In genomic region chr2:133844214-133844892, GRCh38 we compare ENCODE assay signal across 8 cellular contexts.
DNase-seq lines count a peak whose midpoint lies in the region; ATAC-seq, FAIRE-seq and TF ChIP-seq lines count a peak whose summit lies in the region.

No MANE protein-coding gene starts in this region.

- TF ChIP-seq CTCF in A673 (conservative IDR thresholded peaks at IDR 0.05; ENCODE audit: low read depth, low read length) (peak; percentile 94), GM13977 (IDR thresholded peaks at IDR 0.05; ENCODE audit: extremely low read depth, insufficient read depth, missing control alignments) (peak; percentile 93), H1 (IDR thresholded peaks at IDR 0.05; ENCODE audit: control extremely low read depth in 1 of 3, insufficient read depth in 1 of 3, low read depth in 1 of 3, low read length in 3 of 3) (peak; percentile 77 to 84 (median 82))

- H3K4me1 ChIP-seq in A673 (ENCODE audit: insufficient read depth, low read length, poor library complexity, severe bottlenecking) (peaks cover 41% of the 10 kb centered on the region), H1 (replicated peaks in 1 of 4; ENCODE audit: control insufficient read depth in 3 of 4, insufficient read depth in 4 of 4, low read length in 3 of 4) (no peaks in the 10 kb centered on the region)

- no peak overlapping the region for H3K4ac ChIP-seq in H1 (replicated peaks; ENCODE audit: insufficient read length, low read depth, low read length)

- H4K5ac ChIP-seq in H1 (ENCODE audit: insufficient read length, low read depth, low read length): no peak overlapping the region

- H2BK20ac ChIP-seq in H1 (ENCODE audit: low read length): no peak overlapping the region

- H4K8ac ChIP-seq in H1 (ENCODE audit: extremely low read depth, insufficient read depth, low read length): no peak overlapping the region

- H2BK15ac ChIP-seq in H1 (ENCODE audit: low read length): no peak overlapping the region

- no peak overlapping the region for H3K27ac ChIP-seq in A673 (ENCODE audit: low read depth, low read length, poor library complexity, severe bottlenecking)
- H3K27ac ChIP-seq in H1 (ENCODE audit: low read depth, low read length): no peak overlapping the region

- no peak overlapping the region for H3K27ac Mint-ChIP-seq in activated CD4-positive, alpha-beta memory T cell treated with anti-CD3 and anti-CD28 coated beads, Interleukin-2, amount 10 ng/mL, durations not matched to agents 7 days and 5 days

- no peak overlapping the region for H3K4me3 Mint-ChIP-seq in activated CD4-positive, alpha-beta memory T cell treated with anti-CD3 and anti-CD28 coated beads, Interleukin-2, amount 10 ng/mL, durations not matched to agents 7 days and 5 days

- no peak overlapping the region for H3K9ac ChIP-seq in H1 (replicated peaks in 1 of 4; ENCODE audit: extremely low read depth in 1 of 4, low read depth in 3 of 4, low read length in 3 of 4)

- H2AFZ ChIP-seq in H1 (ENCODE audit: low read length): no peak overlapping the region

- DNase-seq in A673 (ENCODE audit: low spot score) (peak; percentile 88), GM13977 (ENCODE audit: low spot score) (peak; percentile 79), NCI-H526 treated with DMSO at 0.1 percent for 48 hours (lab: John Stamatoyannopoulos, UW) (peak; percentile 43), H1 (ENCODE audit: low read depth in 1 of 2, low spot score in 2 of 2) (peak; percentile 19 to 82), midbrain (lab: John Stamatoyannopoulos, UW) (peak; percentile 76)
- DNase-seq in activated CD4-positive, alpha-beta memory T cell treated with anti-CD3 and anti-CD28 coated beads, Interleukin-2, amount 10 ng/mL, durations not matched to agents 7 days and 5 days: peak; percentile 57
- DNase-seq in stimulated activated CD8-positive, alpha-beta memory T cell treated with anti-CD3 and anti-CD28 coated beads, Interleukin-4, amount 100 ng/mL, for 48 hours: peak; percentile 69

- no peak for TF ChIP-seq POLR2A in H1 (IDR thresholded peaks at IDR 0.05; ENCODE audit: control extremely low read depth in 1 of 2, low read depth in 2 of 2, low read length in 2 of 2)

- no peak overlapping the region for H3K4me2 ChIP-seq in H1 (ENCODE audit: insufficient read depth in 1 of 2, low read depth in 2 of 2, low read length in 2 of 2)

- 42% methylated on average over 9 of the region's 9 CpGs; no CpG with 5 or more reads in 1 of the 2 experiments for WGBS in H1 (ENCODE audit: extremely low coverage in 1 of 2, insufficient coverage in 1 of 2, insufficient read length in 1 of 2, insufficient replicate concordance in 2 of 2, low coverage in 1 of 2, low lambda C conversion rate in 2 of 2, missing lambda C conversion rate in 1 of 2), 2 experiments

- H4K91ac ChIP-seq in H1 (replicated peaks; ENCODE audit: insufficient read length, low read length): no peak overlapping the region

- no peak overlapping the region for H2BK120ac ChIP-seq in H1 (replicated peaks; ENCODE audit: low read depth, low read length)

- peak; percentile 97 to 98 for TF ChIP-seq RAD21 in H1 (IDR thresholded peaks at IDR 0.05 in 1 of 2, conservative IDR thresholded peaks at IDR 0.05 in 1 of 2; ENCODE audit: low read depth in 2 of 2, low read length in 2 of 2)

- no peak overlapping the region for H3K14ac ChIP-seq in H1 (ENCODE audit: insufficient read length)

- no TSS peak for BruUV-seq in A673 (replicated peaks; lab: Mats Ljungman, UMichigan)

- no peaks in the 10 kb centered on the region for H3K79me1 ChIP-seq in H1 (ENCODE audit: low read depth, low read length)

- no peaks in the 10 kb centered on the region for H4K20me1 ChIP-seq in H1 (replicated peaks in 1 of 2; ENCODE audit: control insufficient read depth in 1 of 2, insufficient read depth in 2 of 2, low read length in 2 of 2)

- H2BK12ac ChIP-seq in H1 (ENCODE audit: low read depth, low read length): no peak overlapping the region

- H3K9me3 Mint-ChIP-seq in activated CD4-positive, alpha-beta memory T cell treated with anti-CD3 and anti-CD28 coated beads, Interleukin-2, amount 10 ng/mL, durations not matched to agents 7 days and 5 days: no peaks in the 10 kb centered on the region

- H3K36me3 Mint-ChIP-seq in activated CD4-positive, alpha-beta memory T cell treated with anti-CD3 and anti-CD28 coated beads, Interleukin-2, amount 10 ng/mL, durations not matched to agents 7 days and 5 days (ENCODE audit: low read depth): no peaks in the 10 kb centered on the region

- no peaks in the 10 kb centered on the region for H3K9me3 ChIP-seq in A673 (ENCODE audit: low read depth, low read length, poor library complexity, severe bottlenecking)
- no peaks in the 10 kb centered on the region for H3K9me3 ChIP-seq in H1 (ENCODE audit: insufficient read depth in 2 of 2, low read depth in 1 of 2, low read length in 1 of 2)

- in situ Hi-C loops in GM13977 (cut with MboI; ENCODE audit: low pct_unique_long_range_greater_than_20kb, low sequenced_read_pairs, unreplicated experiment): no loop called here

- CTCF ChIA-PET in A673 (lab: Charles Lee) (interaction anchor here (0.6 to 1.9 kb wide), 9 partner anchors 64 to 1297 kb away, joined by 3 to 10 read pairs (median 4); partner anchors contain the start of gene LYPD1), H1 (lab: Charles Lee; ENCODE audit: partially characterized antibody) (interaction anchor here (0.6 to 4.6 kb wide), 49 partner anchors 10 to 615 kb away, joined by 3 to 38 read pairs (median 4); partner anchors contain the start of gene NCKAP5)
- CTCF ChIA-PET in activated CD4-positive, alpha-beta memory T cell treated with anti-CD3 and anti-CD28 coated beads, Interleukin-2, amount 10 ng/mL, durations not matched to agents 7 days and 5 days (lab: Charles Lee): interaction anchor here (0.6 to 2.2 kb wide), 20 partner anchors 9 to 1297 kb away, joined by 3 to 15 read pairs (median 3); no protein-coding TSS in a partner anchor

- no peaks in the 10 kb centered on the region for H3K4me1 Mint-ChIP-seq in activated CD4-positive, alpha-beta memory T cell treated with anti-CD3 and anti-CD28 coated beads, Interleukin-2, amount 10 ng/mL, durations not matched to agents 7 days and 5 days

- H3K27me3 Mint-ChIP-seq in activated CD4-positive, alpha-beta memory T cell treated with anti-CD3 and anti-CD28 coated beads, Interleukin-2, amount 10 ng/mL, durations not matched to agents 7 days and 5 days: peaks cover 2% of the 10 kb centered on the region

- H2AK5ac ChIP-seq in H1 (ENCODE audit: low read depth, low read length): no peak overlapping the region

- no peaks in the 10 kb centered on the region for H3K27me3 ChIP-seq in A673 (replicated peaks; ENCODE audit: insufficient read depth, low read depth, low read length, poor library complexity)
- no peaks in the 10 kb centered on the region; a peak in 1 of 7 replicates for H3K27me3 ChIP-seq in H1 (replicated peaks in 1 of 4; ENCODE audit: control insufficient read depth in 3 of 4, extremely low read depth in 1 of 4, insufficient read depth in 3 of 4, low read length in 3 of 4)

- no peak overlapping the region for H3K23ac ChIP-seq in H1 (ENCODE audit: insufficient read length)

- ATAC-seq in HG03175 (IDR thresholded peaks at IDR 0.05; ENCODE audit: unreplicated experiment): peak; percentile 86

- POLR2A ChIA-PET in A673 (lab: Charles Lee; ENCODE audit: low non-redundant PET) (interaction anchor here (0.6 kb wide), 1 partner anchor 49 kb away, joined by 6 read pairs; no protein-coding TSS in a partner anchor), H1 (lab: Charles Lee; ENCODE audit: partially characterized antibody) (no interaction called here)
- POLR2A ChIA-PET in activated CD4-positive, alpha-beta memory T cell treated with anti-CD3 and anti-CD28 coated beads, Interleukin-2, amount 10 ng/mL, durations not matched to agents 7 days and 5 days (lab: Charles Lee): no interaction called here

- FAIRE-seq in H1 (lab: Jason Lieb, UNC): peak; percentile 92

- no peaks in the 10 kb centered on the region for H3K23me2 ChIP-seq in H1 (ENCODE audit: low read depth, low read length)

- H2BK5ac ChIP-seq in H1 (ENCODE audit: low read depth, low read length): no peak overlapping the region

- intact Hi-C loops in A673 (cut with micrococcal nuclease; ENCODE audit: unreplicated experiment): loop anchor here (1.0 to 10.0 kb wide), 10 partner anchors 284 to 1570 kb away; partner anchors contain the start of gene LYPD1

- no peak for TF ChIP-seq EP300 in H1 (IDR thresholded peaks at IDR 0.05; ENCODE audit: borderline replicate concordance in 1 of 2, low read depth in 2 of 2, low read length in 2 of 2)

- H3K79me2 ChIP-seq in H1 (ENCODE audit: control insufficient read depth in 1 of 2, insufficient read depth in 2 of 2, low read length in 2 of 2): no peaks in the 10 kb centered on the region

- H3K56ac ChIP-seq in H1 (replicated peaks; ENCODE audit: insufficient read length, low read depth, low read length): no peak overlapping the region

- H3K36me3 ChIP-seq in A673 (ENCODE audit: insufficient read depth, low read length, poor library complexity, severe bottlenecking) (no peaks in the 10 kb centered on the region), H1 (ENCODE audit: control insufficient read depth in 2 of 4, insufficient read depth in 4 of 4, low read length in 3 of 4) (no peaks in the 10 kb centered on the region)

- H3K18ac ChIP-seq in H1 (ENCODE audit: extremely low read depth, low read length): no peak overlapping the region

- H3K4me3 ChIP-seq in A673 (ENCODE audit: low read depth, low read length, poor library complexity, severe bottlenecking) (no peak overlapping the region), H1 (ENCODE audit: extremely low read depth in 1 of 4, insufficient read depth in 2 of 4, low read depth in 3 of 4, low read length in 4 of 4) (no peak overlapping the region)

TF ChIP-seq in H1, 55 proteins besides CTCF, POLR2A, EP300 and RAD21:
- TF ChIP-seq NANOG (IDR thresholded peaks at IDR 0.05; ENCODE audit: insufficient read depth, low read depth, low read length, poor library complexity, severe bottlenecking): no peak
- 0 out of 2 replicates have a peak, but pooled peaks have one; percentile 12 for TF ChIP-seq TEAD4 (IDR thresholded peaks at IDR 0.05; ENCODE audit: low read depth, low read length)
- peak; percentile 66; the same call in 1 of the 2 replicates for TF ChIP-seq KDM1A (IDR thresholded peaks at IDR 0.05; ENCODE audit: borderline replicate concordance, low read length)
